28 cellular contexts compared by ENCODE assay signal in the genomic region with DNA sequence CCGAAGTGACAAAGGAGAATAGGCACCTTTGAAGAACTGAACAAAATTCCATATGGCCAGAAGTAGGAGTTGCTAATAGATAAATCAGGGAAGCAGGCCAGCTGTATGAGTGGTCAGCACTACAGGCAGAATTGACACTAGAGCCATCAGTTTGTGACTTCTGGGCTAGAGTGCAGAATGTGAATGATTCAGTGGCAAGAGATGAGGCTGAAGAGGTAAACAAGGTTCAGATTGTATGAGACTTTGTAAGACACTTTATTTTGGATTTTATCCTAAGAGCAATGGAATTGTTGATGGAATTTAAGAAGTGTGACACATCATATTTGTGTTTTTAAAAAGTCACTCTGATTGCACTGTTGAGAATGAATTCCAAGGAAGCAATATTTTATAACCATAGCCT. TPM values are rescaled to one million over a fixed set of nuclear protein-coding genes. Genes with fewer than 3 reads are reported as not detected.
DNase-seq lines count a peak whose midpoint lies in the region; ATAC-seq and TF ChIP-seq lines count a peak whose summit lies in the region.
"Had no signal": no experiment of that assay in that cellular context is flagged by ENCODE, and none has a peak within 500 bp of the region (broad histone marks: within the 10 kb centered on the region; RNA-seq: fewer than 3 reads in every experiment).

No MANE protein-coding gene starts in this region.

- DNase-seq in stimulated activated naive CD8-positive, alpha-beta T cell treated with anti-CD3 and anti-CD28 coated beads, Interleukin-15, Interleukin-2, amounts not matched to agents 100 U/mL and 50 U/mL, for 24 hours = no peak
- DNase-seq in HFFc6 (peak; percentile 23), DMS79 treated with DMSO at 0.1 percent for 48 hours (lab: John Stamatoyannopoulos, UW) (no peak), A673 (ENCODE audit: low spot score) (no peak)
- DNase-seq in effector memory CD4-positive, alpha-beta T cell = no peak
- DNase-seq in effector CD8-positive, alpha-beta T cell (lab: John Stamatoyannopoulos, UW) = no peak
- DNase-seq: brain microvascular endothelial cell; DMS153; effector memory CD8-positive, alpha-beta T cell; hypothalamus; left ventricle myocardium inferior; NCI-H1092 treated with DMSO at 0.1 percent for 48 hours; NCI-H1930; NCI-H226; NCI-H748 treated with DMSO at 0.1 percent for 48 hours; ovary; stimulated activated CD4-positive, alpha-beta T cell treated with anti-CD3 and anti-CD28 coated beads, Interleukin-4, amount 100 ng/mL, for 1 hour; stimulated activated naive CD4-positive, alpha-beta T cell treated with Interleukin-2 at 50 U/mL for 16 hours; T-helper 1 cell; thyroid gland had no signal

- H3K27ac Mint-ChIP-seq in stimulated activated naive CD8-positive, alpha-beta T cell treated with anti-CD3 and anti-CD28 coated beads, Interleukin-15, Interleukin-2, amounts not matched to agents 100 ng/mL and 50 ng/mL, for 24 hours = peak overlapping the region; percentile 61
- peak overlapping the region; percentile 1; the same call in 1 of the 2 replicates for H3K27ac Mint-ChIP-seq in HFFc6
- H3K27ac Mint-ChIP-seq in stimulated activated memory B cell treated with anti-CD40 and anti-IgM and Interleukin-4, amounts not matched to agents 10 μg/mL and 1 μg/mL and 100 μg/mL, for 72 hours = no peak overlapping the region
- H3K27ac Mint-ChIP-seq: natural killer cell treated with Interleukin-12 subunit alpha and Interleukin-12 subunit beta and Interleukin-15 and Interleukin-18, amount 100 ng/mL, for 72 hours had no signal

- no peaks in the 10 kb centered on the region for H3K27me3 ChIP-seq in effector memory CD4-positive, alpha-beta T cell (replicated peaks; ENCODE audit: control insufficient read depth, insufficient read depth, low read length, poor library complexity, severe bottlenecking)
- no peaks in the 10 kb centered on the region for H3K27me3 ChIP-seq in A673 (replicated peaks; ENCODE audit: insufficient read depth, low read depth, low read length, poor library complexity)
- H3K27me3 ChIP-seq: brain microvascular endothelial cell, ovary, right atrium auricular region, SJSA1, thyroid gland had no signal

- no peak for TF ChIP-seq CTCF in HFFc6 (IDR thresholded peaks at IDR 0.05)
- TF ChIP-seq CTCF in A673 (conservative IDR thresholded peaks at IDR 0.05; ENCODE audit: low read depth, low read length) = no peak

- H3K4me1 ChIP-seq in effector memory CD4-positive, alpha-beta T cell (ENCODE audit: control insufficient read depth, insufficient read depth, low read length, poor library complexity, severe bottlenecking) = peaks cover 5% of the 10 kb centered on the region
- H3K4me1 ChIP-seq in A673 (ENCODE audit: insufficient read depth, low read length, poor library complexity, severe bottlenecking) = no peaks in the 10 kb centered on the region
- H3K4me1 ChIP-seq: left ventricle myocardium inferior, right atrium auricular region, SJSA1, thyroid gland had no signal

- H3K27ac ChIP-seq in effector memory CD4-positive, alpha-beta T cell (ENCODE audit: insufficient read depth, low read length, poor library complexity, severe bottlenecking) = peak overlapping the region; percentile 11
- H3K27ac ChIP-seq in A673 (ENCODE audit: low read depth, low read length, poor library complexity, severe bottlenecking) = no peak overlapping the region
- H3K27ac ChIP-seq: brain microvascular endothelial cell, left ventricle myocardium inferior, ovary, right atrium auricular region, SJSA1, thyroid gland had no signal

- peaks cover 80% of the 10 kb centered on the region for H3K36me3 ChIP-seq in effector memory CD4-positive, alpha-beta T cell (ENCODE audit: control insufficient read depth, insufficient read depth, low read length)
- no peaks in the 10 kb centered on the region for H3K36me3 ChIP-seq in A673 (ENCODE audit: insufficient read depth, low read length, poor library complexity, severe bottlenecking)
- H3K36me3 ChIP-seq: brain microvascular endothelial cell, ovary, SJSA1 had no signal

- CTCF ChIA-PET in A673 (lab: Charles Lee) = no interaction called here

- peaks cover 10% of the 10 kb centered on the region for H3K4me1 Mint-ChIP-seq in stimulated activated naive CD8-positive, alpha-beta T cell treated with anti-CD3 and anti-CD28 coated beads, Interleukin-15, Interleukin-2, amounts not matched to agents 100 ng/mL and 50 ng/mL, for 24 hours (ENCODE audit: low read depth)
- H3K4me1 Mint-ChIP-seq in HFFc6 (ENCODE audit: low read depth) = peaks cover 26% of the 10 kb centered on the region
- peaks cover 14% of the 10 kb centered on the region for H3K4me1 Mint-ChIP-seq in stimulated activated memory B cell treated with anti-CD40 and anti-IgM and Interleukin-4, amounts not matched to agents 10 μg/mL and 1 μg/mL and 100 μg/mL, for 72 hours

- no peaks in the 10 kb centered on the region for H3K9me3 ChIP-seq in effector memory CD4-positive, alpha-beta T cell (ENCODE audit: control insufficient read depth, low read length)
- no peaks in the 10 kb centered on the region for H3K9me3 ChIP-seq in A673 (ENCODE audit: low read depth, low read length, poor library complexity, severe bottlenecking)
- H3K9me3 ChIP-seq: left ventricle myocardium inferior, ovary, right atrium auricular region, SJSA1, thyroid gland had no signal

- ATAC-seq in stimulated activated naive CD8-positive, alpha-beta T cell treated with anti-CD3 and anti-CD28 coated beads, Interleukin-15, Interleukin-2, amounts not matched to agents 100 U/mL and 50 U/mL, for 24 hours = no peak
- no peak for ATAC-seq in stimulated activated memory B cell treated with anti-CD40 and anti-IgM and Interleukin-4, amounts not matched to agents 10 μg/mL and 1 μg/mL and 100 μg/mL, for 72 hours
- ATAC-seq: activated CD4-positive, CD25-positive, alpha-beta regulatory T cell treated with anti-CD3 and anti-CD28 coated beads, Interleukin-2, amount 50 U/mL, for 24 hours; effector memory CD8-positive, alpha-beta T cell; HCT116; natural killer cell treated with Interleukin-12 subunit alpha and Interleukin-12 subunit beta and Interleukin-15 and Interleukin-18, amount 100 ng/mL, for 72 hours had no signal

- no peaks in the 10 kb centered on the region for H3K9me3 Mint-ChIP-seq in stimulated activated naive CD8-positive, alpha-beta T cell treated with anti-CD3 and anti-CD28 coated beads, Interleukin-15, Interleukin-2, amounts not matched to agents 100 ng/mL and 50 ng/mL, for 24 hours
- H3K9me3 Mint-ChIP-seq in HFFc6 = no peaks in the 10 kb centered on the region
- no peaks in the 10 kb centered on the region for H3K9me3 Mint-ChIP-seq in stimulated activated memory B cell treated with anti-CD40 and anti-IgM and Interleukin-4, amounts not matched to agents 10 μg/mL and 1 μg/mL and 100 μg/mL, for 72 hours
- H3K9me3 Mint-ChIP-seq: effector memory CD8-positive, alpha-beta T cell; IgD-negative memory B cell; natural killer cell treated with Interleukin-12 subunit alpha and Interleukin-12 subunit beta and Interleukin-15 and Interleukin-18, amount 100 ng/mL, for 72 hours had no signal

- no peak overlapping the region for H3K4me3 ChIP-seq in effector memory CD4-positive, alpha-beta T cell (ENCODE audit: insufficient read depth, low read depth, low read length, poor library complexity, severe bottlenecking)
- no peak overlapping the region for H3K4me3 ChIP-seq in A673 (ENCODE audit: low read depth, low read length, poor library complexity, severe bottlenecking)
- H3K4me3 ChIP-seq: left ventricle myocardium inferior, ovary, right atrium auricular region, SJSA1, thyroid gland had no signal

- BruUV-seq in A673 (replicated peaks; lab: Mats Ljungman, UMichigan) = no TSS peak

- no peaks in the 10 kb centered on the region for H3K27me3 Mint-ChIP-seq in stimulated activated naive CD8-positive, alpha-beta T cell treated with anti-CD3 and anti-CD28 coated beads, Interleukin-15, Interleukin-2, amounts not matched to agents 100 ng/mL and 50 ng/mL, for 24 hours
- no peaks in the 10 kb centered on the region for H3K27me3 Mint-ChIP-seq in HFFc6 (ENCODE audit: insufficient read depth)
- no peaks in the 10 kb centered on the region for H3K27me3 Mint-ChIP-seq in stimulated activated memory B cell treated with anti-CD40 and anti-IgM and Interleukin-4, amounts not matched to agents 10 μg/mL and 1 μg/mL and 100 μg/mL, for 72 hours
- H3K27me3 Mint-ChIP-seq: effector memory CD8-positive, alpha-beta T cell; IgD-negative memory B cell; natural killer cell treated with Interleukin-12 subunit alpha and Interleukin-12 subunit beta and Interleukin-15 and Interleukin-18, amount 100 ng/mL, for 72 hours had no signal

- peaks cover 79% of the 10 kb centered on the region for H3K36me3 Mint-ChIP-seq in stimulated activated naive CD8-positive, alpha-beta T cell treated with anti-CD3 and anti-CD28 coated beads, Interleukin-15, Interleukin-2, amounts not matched to agents 100 ng/mL and 50 ng/mL, for 24 hours (ENCODE audit: low read depth)
- H3K36me3 Mint-ChIP-seq in HFFc6 (ENCODE audit: low read depth) = no peaks in the 10 kb centered on the region
- H3K36me3 Mint-ChIP-seq in stimulated activated memory B cell treated with anti-CD40 and anti-IgM and Interleukin-4, amounts not matched to agents 10 μg/mL and 1 μg/mL and 100 μg/mL, for 72 hours = peaks cover 53% of the 10 kb centered on the region

- H3K4me3 Mint-ChIP-seq in stimulated activated naive CD8-positive, alpha-beta T cell treated with anti-CD3 and anti-CD28 coated beads, Interleukin-15, Interleukin-2, amounts not matched to agents 100 ng/mL and 50 ng/mL, for 24 hours = no peak overlapping the region
- no peak overlapping the region for H3K4me3 Mint-ChIP-seq in HFFc6
- H3K4me3 Mint-ChIP-seq in stimulated activated memory B cell treated with anti-CD40 and anti-IgM and Interleukin-4, amounts not matched to agents 10 μg/mL and 1 μg/mL and 100 μg/mL, for 72 hours = no peak overlapping the region
- H3K4me3 Mint-ChIP-seq: effector memory CD8-positive, alpha-beta T cell; IgD-negative memory B cell; natural killer cell treated with Interleukin-12 subunit alpha and Interleukin-12 subunit beta and Interleukin-15 and Interleukin-18, amount 100 ng/mL, for 72 hours had no signal

- intact Hi-C loops in A673 (cut with micrococcal nuclease; ENCODE audit: unreplicated experiment) = no loop called here

- POLR2A ChIA-PET in A673 (lab: Charles Lee; ENCODE audit: low non-redundant PET) = no interaction called here

RNA-seq across cellular contexts. Expression of gene BIRC3, which starts 12.9 kb away (rescaled TPM):
- total RNA-seq in HFFc6 (2021; fragmentation: NEBNext Ultra II Directional; extraction: Animal tissue kit (Norgen Biotek cat#: 25700)) = under 1 TPM; 0.35 to 0.66 (median 0.42) TPM
- total RNA-seq in A673 (2021) = 2.5 and 2.8 TPM in 2 replicates

RNA-seq across cellular contexts. Expression of gene BIRC2, which starts 16.8 kb away (rescaled TPM):
- total RNA-seq in HFFc6 (2021; fragmentation: NEBNext Ultra II Directional; extraction: Animal tissue kit (Norgen Biotek cat#: 25700)) = 10 to 100 TPM; 49.5 to 64.6 (median 58.3) TPM
- total RNA-seq in A673 (2021) = 32.0 and 36.3 TPM in 2 replicates
